Comparison of ENCODE assay signal across 1 cellular context in the genomic region with DNA sequence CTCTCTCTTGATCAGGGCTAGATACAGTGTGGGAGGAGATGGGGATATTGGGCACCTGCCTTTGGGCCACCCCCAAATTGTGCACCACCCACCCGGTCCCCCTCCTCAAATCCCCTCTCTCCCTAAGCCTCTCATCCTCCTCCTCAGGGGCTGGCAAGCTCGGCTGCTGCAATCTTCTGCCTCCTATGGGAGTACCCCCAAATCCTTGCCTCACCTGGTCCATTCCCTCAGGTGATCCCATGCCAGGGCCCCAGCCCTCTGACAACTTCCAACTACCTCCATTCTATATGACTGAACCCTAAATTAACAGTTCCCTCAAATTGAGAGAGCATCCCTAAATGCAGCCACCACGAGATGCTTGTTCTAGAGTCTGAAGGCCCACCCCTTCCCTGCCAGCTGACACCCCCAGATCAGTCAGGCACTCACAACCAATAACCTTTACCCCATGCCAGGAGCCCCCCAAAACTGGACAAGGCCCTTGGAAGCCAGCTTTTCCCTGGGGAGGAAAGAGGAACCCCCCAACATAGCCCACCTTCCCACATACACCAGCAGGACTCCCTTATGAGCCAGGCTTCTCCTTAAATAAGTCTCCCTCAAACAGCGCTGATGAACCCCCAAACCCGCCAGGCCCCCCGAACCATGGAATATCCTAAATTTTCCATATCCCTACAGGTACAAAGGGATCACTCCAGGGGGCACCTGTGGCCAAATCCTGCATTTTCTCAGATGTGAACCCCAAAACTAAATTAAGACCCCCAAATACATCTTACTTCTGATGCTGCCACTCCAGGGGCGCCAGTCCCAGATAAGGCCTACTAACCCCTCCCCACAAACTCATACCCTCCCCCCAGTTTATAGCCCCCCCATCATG.
A peak's percentile ranks its signal among the peaks of the same experiment; 100 is the strongest.
TF ChIP-seq lines count a peak whose summit lies in the region.

No MANE protein-coding gene starts in this region.

TF ChIP-seq in HEK293, 187 proteins besides CTCF, POLR2A, EP300 and RAD21 (continued from another document):
- TF ChIP-seq ZNF114 (tag by site-specific recombination; IDR thresholded peaks at IDR 0.05): no peak
- TF ChIP-seq ZEB2 (tag by site-specific recombination; IDR thresholded peaks at IDR 0.05): no peak
- TF ChIP-seq RBAK (tag by site-specific recombination; IDR thresholded peaks at IDR 0.05): no peak
- TF ChIP-seq, protein P1, sequence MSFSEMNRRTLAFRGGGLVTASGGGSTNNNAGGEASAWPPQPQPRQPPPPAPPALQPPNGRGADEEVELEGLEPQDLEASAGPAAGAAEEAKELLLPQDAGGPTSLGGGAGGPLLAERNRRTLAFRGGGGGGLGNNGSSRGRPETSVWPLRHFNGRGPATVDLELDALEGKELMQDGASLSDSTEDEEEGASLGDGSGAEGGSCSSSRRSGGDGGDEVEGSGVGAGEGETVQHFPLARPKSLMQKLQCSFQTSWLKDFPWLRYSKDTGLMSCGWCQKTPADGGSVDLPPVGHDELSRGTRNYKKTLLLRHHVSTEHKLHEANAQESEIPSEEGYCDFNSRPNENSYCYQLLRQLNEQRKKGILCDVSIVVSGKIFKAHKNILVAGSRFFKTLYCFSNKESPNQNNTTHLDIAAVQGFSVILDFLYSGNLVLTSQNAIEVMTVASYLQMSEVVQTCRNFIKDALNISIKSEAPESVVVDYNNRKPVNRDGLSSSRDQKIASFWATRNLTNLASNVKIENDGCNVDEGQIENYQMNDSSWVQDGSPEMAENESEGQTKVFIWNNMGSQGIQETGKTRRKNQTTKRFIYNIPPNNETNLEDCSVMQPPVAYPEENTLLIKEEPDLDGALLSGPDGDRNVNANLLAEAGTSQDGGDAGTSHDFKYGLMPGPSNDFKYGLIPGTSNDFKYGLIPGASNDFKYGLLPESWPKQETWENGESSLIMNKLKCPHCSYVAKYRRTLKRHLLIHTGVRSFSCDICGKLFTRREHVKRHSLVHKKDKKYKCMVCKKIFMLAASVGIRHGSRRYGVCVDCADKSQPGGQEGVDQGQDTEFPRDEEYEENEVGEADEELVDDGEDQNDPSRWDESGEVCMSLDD (tag by site-specific recombination; IDR thresholded peaks at IDR 0.05): peak; percentile 98
- no peak for TF ChIP-seq WT1 (tag by site-specific recombination; IDR thresholded peaks at IDR 0.05)
- TF ChIP-seq ZNF354C (tag by site-specific recombination; IDR thresholded peaks at IDR 0.05; ENCODE audit: borderline replicate concordance, low read depth): no peak
- no peak for TF ChIP-seq ZNF785 (tag by site-specific recombination; IDR thresholded peaks at IDR 0.05)
- TF ChIP-seq TRIM28 (IDR thresholded peaks at IDR 0.05; ENCODE audit: borderline replicate concordance, low read length): no peak
- TF ChIP-seq, protein P2, sequence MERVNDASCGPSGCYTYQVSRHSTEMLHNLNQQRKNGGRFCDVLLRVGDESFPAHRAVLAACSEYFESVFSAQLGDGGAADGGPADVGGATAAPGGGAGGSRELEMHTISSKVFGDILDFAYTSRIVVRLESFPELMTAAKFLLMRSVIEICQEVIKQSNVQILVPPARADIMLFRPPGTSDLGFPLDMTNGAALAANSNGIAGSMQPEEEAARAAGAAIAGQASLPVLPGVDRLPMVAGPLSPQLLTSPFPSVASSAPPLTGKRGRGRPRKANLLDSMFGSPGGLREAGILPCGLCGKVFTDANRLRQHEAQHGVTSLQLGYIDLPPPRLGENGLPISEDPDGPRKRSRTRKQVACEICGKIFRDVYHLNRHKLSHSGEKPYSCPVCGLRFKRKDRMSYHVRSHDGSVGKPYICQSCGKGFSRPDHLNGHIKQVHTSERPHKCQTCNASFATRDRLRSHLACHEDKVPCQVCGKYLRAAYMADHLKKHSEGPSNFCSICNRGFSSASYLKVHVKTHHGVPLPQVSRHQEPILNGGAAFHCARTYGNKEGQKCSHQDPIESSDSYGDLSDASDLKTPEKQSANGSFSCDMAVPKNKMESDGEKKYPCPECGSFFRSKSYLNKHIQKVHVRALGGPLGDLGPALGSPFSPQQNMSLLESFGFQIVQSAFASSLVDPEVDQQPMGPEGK (tag by site-specific recombination; IDR thresholded peaks at IDR 0.05): peak; percentile 62; the same call in 1 of the 2 replicates
- TF ChIP-seq ZNF23 (tag by site-specific recombination; IDR thresholded peaks at IDR 0.05; ENCODE audit: borderline replicate concordance): no peak
- TF ChIP-seq ZNF658 (tag by site-specific recombination; IDR thresholded peaks at IDR 0.05): no peak
- peak; percentile 67; the same call in 1 of the 2 replicates for TF ChIP-seq ZBTB48 (tag by site-specific recombination; IDR thresholded peaks at IDR 0.05)
- TF ChIP-seq, protein P3, sequence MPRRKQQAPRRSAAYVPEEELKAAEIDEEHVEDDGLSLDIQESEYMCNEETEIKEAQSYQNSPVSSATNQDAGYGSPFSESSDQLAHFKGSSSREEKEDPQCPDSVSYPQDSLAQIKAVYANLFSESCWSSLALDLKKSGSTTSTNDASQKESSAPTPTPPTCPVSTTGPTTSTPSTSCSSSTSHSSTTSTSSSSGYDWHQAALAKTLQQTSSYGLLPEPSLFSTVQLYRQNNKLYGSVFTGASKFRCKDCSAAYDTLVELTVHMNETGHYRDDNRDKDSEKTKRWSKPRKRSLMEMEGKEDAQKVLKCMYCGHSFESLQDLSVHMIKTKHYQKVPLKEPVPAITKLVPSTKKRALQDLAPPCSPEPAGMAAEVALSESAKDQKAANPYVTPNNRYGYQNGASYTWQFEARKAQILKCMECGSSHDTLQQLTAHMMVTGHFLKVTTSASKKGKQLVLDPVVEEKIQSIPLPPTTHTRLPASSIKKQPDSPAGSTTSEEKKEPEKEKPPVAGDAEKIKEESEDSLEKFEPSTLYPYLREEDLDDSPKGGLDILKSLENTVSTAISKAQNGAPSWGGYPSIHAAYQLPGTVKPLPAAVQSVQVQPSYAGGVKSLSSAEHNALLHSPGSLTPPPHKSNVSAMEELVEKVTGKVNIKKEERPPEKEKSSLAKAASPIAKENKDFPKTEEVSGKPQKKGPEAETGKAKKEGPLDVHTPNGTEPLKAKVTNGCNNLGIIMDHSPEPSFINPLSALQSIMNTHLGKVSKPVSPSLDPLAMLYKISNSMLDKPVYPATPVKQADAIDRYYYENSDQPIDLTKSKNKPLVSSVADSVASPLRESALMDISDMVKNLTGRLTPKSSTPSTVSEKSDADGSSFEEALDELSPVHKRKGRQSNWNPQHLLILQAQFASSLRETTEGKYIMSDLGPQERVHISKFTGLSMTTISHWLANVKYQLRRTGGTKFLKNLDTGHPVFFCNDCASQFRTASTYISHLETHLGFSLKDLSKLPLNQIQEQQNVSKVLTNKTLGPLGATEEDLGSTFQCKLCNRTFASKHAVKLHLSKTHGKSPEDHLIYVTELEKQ (tag by site-specific recombination; IDR thresholded peaks at IDR 0.05; ENCODE audit: borderline replicate concordance): no peak
- TF ChIP-seq SCRT2 (tag by site-specific recombination; IDR thresholded peaks at IDR 0.05): peak; percentile 81
- no peak for TF ChIP-seq HOXC10 (CRISPR knock-in tag; IDR thresholded peaks at IDR 0.05)
- TF ChIP-seq ZNF610 (tag by site-specific recombination; IDR thresholded peaks at IDR 0.05; ENCODE audit: borderline replicate concordance): no peak
- TF ChIP-seq, protein P4, sequence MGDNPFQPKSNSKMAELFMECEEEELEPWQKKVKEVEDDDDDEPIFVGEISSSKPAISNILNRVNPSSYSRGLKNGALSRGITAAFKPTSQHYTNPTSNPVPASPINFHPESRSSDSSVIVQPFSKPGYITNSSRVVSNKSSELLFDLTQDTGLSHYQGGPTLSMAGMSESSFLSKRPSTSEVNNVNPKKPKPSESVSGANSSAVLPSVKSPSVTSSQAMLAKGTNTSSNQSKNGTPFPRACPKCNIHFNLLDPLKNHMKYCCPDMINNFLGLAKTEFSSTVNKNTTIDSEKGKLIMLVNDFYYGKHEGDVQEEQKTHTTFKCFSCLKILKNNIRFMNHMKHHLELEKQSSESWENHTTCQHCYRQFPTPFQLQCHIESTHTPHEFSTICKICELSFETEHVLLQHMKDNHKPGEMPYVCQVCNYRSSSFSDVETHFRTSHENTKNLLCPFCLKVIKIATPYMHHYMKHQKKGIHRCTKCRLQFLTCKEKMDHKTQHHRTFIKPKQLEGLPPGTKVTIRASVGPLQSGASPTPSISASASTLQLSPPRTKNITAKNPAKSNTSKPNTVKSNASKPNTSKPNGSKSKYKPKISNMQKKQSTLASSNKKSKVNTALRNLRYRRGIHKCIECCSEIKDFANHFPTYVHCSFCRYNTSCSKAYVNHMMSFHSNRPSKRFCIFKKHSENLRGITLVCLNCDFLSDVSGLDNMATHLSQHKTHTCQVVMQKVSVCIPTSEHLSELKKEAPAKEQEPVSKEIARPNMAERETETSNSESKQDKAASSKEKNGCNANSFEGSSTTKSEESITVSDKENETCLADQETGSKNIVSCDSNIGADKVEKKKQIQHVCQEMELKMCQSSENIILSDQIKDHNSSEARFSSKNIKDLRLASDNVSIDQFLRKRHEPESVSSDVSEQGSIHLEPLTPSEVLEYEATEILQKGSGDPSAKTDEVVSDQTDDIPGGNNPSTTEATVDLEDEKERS (tag by site-specific recombination; IDR thresholded peaks at IDR 0.05): no peak
- TF ChIP-seq GLIS2 (tag by site-specific recombination; IDR thresholded peaks at IDR 0.05): peak; percentile 53
- TF ChIP-seq, protein P5, sequence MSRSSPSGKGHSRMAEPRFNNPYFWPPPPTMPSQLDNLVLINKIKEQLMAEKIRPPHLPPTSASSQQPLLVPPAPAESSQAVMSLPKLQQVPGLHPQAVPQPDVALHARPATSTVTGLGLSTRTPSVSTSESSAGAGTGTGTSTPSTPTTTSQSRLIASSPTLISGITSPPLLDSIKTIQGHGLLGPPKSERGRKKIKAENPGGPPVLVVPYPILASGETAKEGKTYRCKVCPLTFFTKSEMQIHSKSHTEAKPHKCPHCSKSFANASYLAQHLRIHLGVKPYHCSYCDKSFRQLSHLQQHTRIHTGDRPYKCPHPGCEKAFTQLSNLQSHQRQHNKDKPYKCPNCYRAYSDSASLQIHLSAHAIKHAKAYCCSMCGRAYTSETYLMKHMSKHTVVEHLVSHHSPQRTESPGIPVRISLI (tag by site-specific recombination; IDR thresholded peaks at IDR 0.05): no peak
- TF ChIP-seq YY1 (tag by site-specific recombination; IDR thresholded peaks at IDR 0.05): no peak
- TF ChIP-seq, protein P6, sequence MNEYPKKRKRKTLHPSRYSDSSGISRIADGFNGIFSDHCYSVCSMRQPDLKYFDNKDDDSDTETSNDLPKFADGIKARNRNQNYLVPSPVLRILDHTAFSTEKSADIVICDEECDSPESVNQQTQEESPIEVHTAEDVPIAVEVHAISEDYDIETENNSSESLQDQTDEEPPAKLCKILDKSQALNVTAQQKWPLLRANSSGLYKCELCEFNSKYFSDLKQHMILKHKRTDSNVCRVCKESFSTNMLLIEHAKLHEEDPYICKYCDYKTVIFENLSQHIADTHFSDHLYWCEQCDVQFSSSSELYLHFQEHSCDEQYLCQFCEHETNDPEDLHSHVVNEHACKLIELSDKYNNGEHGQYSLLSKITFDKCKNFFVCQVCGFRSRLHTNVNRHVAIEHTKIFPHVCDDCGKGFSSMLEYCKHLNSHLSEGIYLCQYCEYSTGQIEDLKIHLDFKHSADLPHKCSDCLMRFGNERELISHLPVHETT (tag by site-specific recombination; IDR thresholded peaks at IDR 0.05): no peak
- no peak for TF ChIP-seq ZNF202 (tag by site-specific recombination; IDR thresholded peaks at IDR 0.05; ENCODE audit: borderline replicate concordance)
- TF ChIP-seq, protein P7, sequence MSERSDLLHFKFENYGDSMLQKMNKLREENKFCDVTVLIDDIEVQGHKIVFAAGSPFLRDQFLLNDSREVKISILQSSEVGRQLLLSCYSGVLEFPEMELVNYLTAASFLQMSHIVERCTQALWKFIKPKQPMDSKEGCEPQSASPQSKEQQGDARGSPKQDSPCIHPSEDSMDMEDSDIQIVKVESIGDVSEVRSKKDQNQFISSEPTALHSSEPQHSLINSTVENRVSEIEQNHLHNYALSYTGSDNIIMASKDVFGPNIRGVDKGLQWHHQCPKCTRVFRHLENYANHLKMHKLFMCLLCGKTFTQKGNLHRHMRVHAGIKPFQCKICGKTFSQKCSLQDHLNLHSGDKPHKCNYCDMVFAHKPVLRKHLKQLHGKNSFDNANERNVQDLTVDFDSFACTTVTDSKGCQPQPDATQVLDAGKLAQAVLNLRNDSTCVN (tag by site-specific recombination; optimal IDR thresholded peaks at IDR 0.05): no peak
- peak; percentile 29; the same call in 1 of the 2 replicates for TF ChIP-seq ZFHX2 (tag by site-specific recombination; conservative IDR thresholded peaks at IDR 0.05)
